In genomic region chr4:170589597-170590191, GRCh38 we compare ENCODE assay signal across 8 cellular contexts.
DNase-seq lines count a peak whose midpoint lies in the region; ATAC-seq, FAIRE-seq and TF ChIP-seq lines count a peak whose summit lies in the region.

No MANE protein-coding gene starts in this region.

- H3K9me3 Mint-ChIP-seq in Calu3 (ENCODE audit: low read depth, unreplicated experiment) = no peaks in the 10 kb centered on the region
- no peaks in the 10 kb centered on the region for H3K9me3 Mint-ChIP-seq in activated CD4-positive, alpha-beta memory T cell treated with anti-CD3 and anti-CD28 coated beads, Interleukin-2, amount 10 ng/mL, durations not matched to agents 7 days and 5 days

- TF ChIP-seq CTCF in Calu3 (IDR thresholded peaks at IDR 0.05; ENCODE audit: unreplicated experiment) = peak; percentile 45

- no peaks in the 10 kb centered on the region for H3K36me3 Mint-ChIP-seq in Calu3 (ENCODE audit: insufficient read depth, unreplicated experiment)
- H3K36me3 Mint-ChIP-seq in activated CD4-positive, alpha-beta memory T cell treated with anti-CD3 and anti-CD28 coated beads, Interleukin-2, amount 10 ng/mL, durations not matched to agents 7 days and 5 days (ENCODE audit: low read depth) = no peaks in the 10 kb centered on the region

- H3K27me3 Mint-ChIP-seq in Calu3 (ENCODE audit: unreplicated experiment) = no peaks in the 10 kb centered on the region
- no peaks in the 10 kb centered on the region for H3K27me3 Mint-ChIP-seq in activated CD4-positive, alpha-beta memory T cell treated with anti-CD3 and anti-CD28 coated beads, Interleukin-2, amount 10 ng/mL, durations not matched to agents 7 days and 5 days

- CTCF ChIA-PET in Calu3 (lab: Charles Lee) = interaction anchor here (1.0 to 1.4 kb wide), 2 partner anchors 264 to 330 kb away, joined by 3 to 8 read pairs; no protein-coding TSS in a partner anchor
- CTCF ChIA-PET in activated CD4-positive, alpha-beta memory T cell treated with anti-CD3 and anti-CD28 coated beads, Interleukin-2, amount 10 ng/mL, durations not matched to agents 7 days and 5 days (lab: Charles Lee) = no interaction called here

- ATAC-seq in GM19351 (IDR thresholded peaks at IDR 0.05; ENCODE audit: unreplicated experiment) = peak; percentile 97
- ATAC-seq in HG03280 (IDR thresholded peaks at IDR 0.05; ENCODE audit: unreplicated experiment) = peak; percentile 97

- POLR2A ChIA-PET in activated CD4-positive, alpha-beta memory T cell treated with anti-CD3 and anti-CD28 coated beads, Interleukin-2, amount 10 ng/mL, durations not matched to agents 7 days and 5 days (lab: Charles Lee) = no interaction called here

- DNase-seq in Calu3 (peak; percentile 12), RCC 7860 (ENCODE audit: low spot score) (peak; percentile 60), kidney tubule cell (ENCODE audit: low spot score) (peak; percentile 62), amygdala (lab: John Stamatoyannopoulos, UW) (no peak), midbrain (lab: John Stamatoyannopoulos, UW) (no peak)
- DNase-seq in activated CD4-positive, alpha-beta memory T cell treated with anti-CD3 and anti-CD28 coated beads, Interleukin-2, amount 10 ng/mL, durations not matched to agents 7 days and 5 days = no peak

- no peak overlapping the region for H3K4me3 Mint-ChIP-seq in Calu3 (ENCODE audit: low read depth, unreplicated experiment)
- no peak overlapping the region for H3K4me3 Mint-ChIP-seq in activated CD4-positive, alpha-beta memory T cell treated with anti-CD3 and anti-CD28 coated beads, Interleukin-2, amount 10 ng/mL, durations not matched to agents 7 days and 5 days

- FAIRE-seq in RCC 7860 (lab: Jason Lieb, UNC) = no peak

- BruUV-seq in Calu3 (replicated peaks; lab: Mats Ljungman, UMichigan) = no TSS peak

- H3K4me1 Mint-ChIP-seq in Calu3 (ENCODE audit: low read depth, unreplicated experiment) = peaks cover 3% of the 10 kb centered on the region
- H3K4me1 Mint-ChIP-seq in activated CD4-positive, alpha-beta memory T cell treated with anti-CD3 and anti-CD28 coated beads, Interleukin-2, amount 10 ng/mL, durations not matched to agents 7 days and 5 days = no peaks in the 10 kb centered on the region

- H3K27ac Mint-ChIP-seq in Calu3 (ENCODE audit: unreplicated experiment) = no peak overlapping the region
- H3K27ac Mint-ChIP-seq in activated CD4-positive, alpha-beta memory T cell treated with anti-CD3 and anti-CD28 coated beads, Interleukin-2, amount 10 ng/mL, durations not matched to agents 7 days and 5 days = no peak overlapping the region

- intact Hi-C loops in Calu3 (cut with micrococcal nuclease; ENCODE audit: unreplicated experiment) = loop anchor here (1.0 to 5.0 kb wide), 5 partner anchors 128 to 1613 kb away; no protein-coding TSS in a partner anchor

Comparison
In these comparisons a context has a peak if more than half of its experiments do, and no peak if none do; other contexts are left out.
1. DNase-seq: peak in Calu3 (single experiment), RCC 7860 (single experiment) and kidney tubule cell (single experiment); none in amygdala (0 of 56), activated CD4-positive, alpha-beta memory T cell treated with anti-CD3 and anti-CD28 coated beads, Interleukin-2, amount 10 ng/mL, durations not matched to agents 7 days and 5 days (single experiment) and midbrain (single experiment).